13 cellular contexts compared by ENCODE assay signal in the genomic region with DNA sequence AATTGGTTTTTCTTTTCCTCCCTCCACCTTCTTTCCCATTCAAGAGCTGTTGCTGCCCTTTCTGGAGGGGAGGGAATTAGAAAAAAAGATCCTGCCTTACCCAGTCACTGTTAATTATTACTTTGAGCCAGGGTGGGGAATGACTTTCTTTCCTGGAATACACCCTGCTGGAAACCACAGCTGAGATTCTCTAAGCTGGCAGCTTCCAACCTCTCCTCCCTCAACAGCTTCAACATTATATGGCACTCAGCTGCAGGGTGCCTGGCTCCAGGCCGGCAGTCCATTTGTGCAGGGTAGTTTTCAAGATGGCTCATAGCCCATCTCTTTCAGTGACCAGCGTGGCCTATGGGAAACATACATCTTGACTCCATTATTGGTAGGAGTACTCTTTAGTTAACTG.
"Had no signal": no experiment of that assay in that cellular context is flagged by ENCODE, and none has a peak within 500 bp of the region (broad histone marks: within the 10 kb centered on the region; RNA-seq: fewer than 3 reads in every experiment).

No MANE protein-coding gene starts in this region.

- ATAC-seq: activated CD4-positive, CD25-positive, alpha-beta regulatory T cell treated with anti-CD3 and anti-CD28 coated beads, Interleukin-2, amount 50 U/mL, for 24 hours; activated naive CD4-positive, alpha-beta T cell treated with anti-CD3 and anti-CD28 coated beads, Interleukin-2, amount 50 U/mL, for 72 hours; gastroesophageal sphincter had no signal

- H3K4me1 ChIP-seq: gastroesophageal sphincter had no signal

- H3K4me3 ChIP-seq: cardiac muscle cell, coronary artery, gastroesophageal sphincter had no signal

- H3K4me3 Mint-ChIP-seq: activated T-cell treated with anti-CD3 and anti-CD28 coated beads, Interleukin-2, amount 50 U/mL, for 24 hours; nephron; stimulated activated naive CD8-positive, alpha-beta T cell treated with anti-CD3 and anti-CD28 coated beads, Interleukin-15, Interleukin-2, amounts not matched to agents 100 ng/mL and 50 ng/mL, for 24 hours had no signal

- H3K9me3 ChIP-seq: gastroesophageal sphincter had no signal

- H3K4me1 Mint-ChIP-seq: nephron had no signal

- H3K27me3 Mint-ChIP-seq: activated T-cell treated with anti-CD3 and anti-CD28 coated beads, Interleukin-2, amount 50 U/mL, for 24 hours; stimulated activated naive CD8-positive, alpha-beta T cell treated with anti-CD3 and anti-CD28 coated beads, Interleukin-15, Interleukin-2, amounts not matched to agents 100 ng/mL and 50 ng/mL, for 24 hours had no signal

- DNase-seq: activated CD4-positive, alpha-beta T cell treated with anti-CD3 and anti-CD28 coated beads, Interleukin-2, amount 50 U/mL, for 4 hours; activated effector memory CD4-positive, alpha-beta T cell treated with anti-CD3 and anti-CD28 coated beads, Interleukin-2, amount 50 U/mL, for 16 hours; activated T-cell treated with anti-CD3 and anti-CD28 coated beads, Interleukin-2, amount 50 U/mL, for 24 hours; effector CD8-positive, alpha-beta T cell; mammary epithelial cell; stimulated activated CD4-positive, alpha-beta T cell treated with anti-CD3 and anti-CD28 coated beads, Interleukin-4, amount 100 ng/mL, for 24 hours had no signal

- H3K27me3 ChIP-seq: cardiac muscle cell, gastroesophageal sphincter had no signal

- H3K27ac Mint-ChIP-seq: activated naive CD4-positive, alpha-beta T cell treated with anti-CD3 and anti-CD28 coated beads, Interleukin-2, amount 50 U/mL, for 72 hours; activated T-cell treated with anti-CD3 and anti-CD28 coated beads, Interleukin-2, amount 50 U/mL, for 24 hours; nephron; stimulated activated naive CD8-positive, alpha-beta T cell treated with anti-CD3 and anti-CD28 coated beads, Interleukin-15, Interleukin-2, amounts not matched to agents 100 ng/mL and 50 ng/mL, for 24 hours had no signal

- H3K27ac ChIP-seq: coronary artery, gastroesophageal sphincter had no signal
